In the genomic region with DNA sequence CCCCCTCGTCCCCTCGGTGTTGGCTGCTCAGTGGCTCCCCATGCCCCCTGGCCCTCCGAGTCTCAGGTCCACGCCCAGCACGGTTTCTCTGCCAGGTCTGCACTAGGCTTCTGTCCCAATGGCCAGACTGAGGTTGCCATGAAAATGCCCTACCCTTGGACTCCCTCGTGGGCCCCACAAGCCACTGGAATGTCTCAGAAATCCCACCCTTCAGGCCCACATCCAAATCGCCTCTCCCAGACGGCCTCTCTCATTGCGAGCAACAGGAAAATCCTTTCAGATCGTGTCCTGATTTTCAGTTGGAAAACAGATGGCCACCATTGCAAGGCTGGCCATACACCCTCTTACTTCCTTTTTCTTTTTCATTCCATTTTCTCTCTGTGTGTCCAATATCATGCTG, we compare ENCODE assay signal across 14 cellular contexts.
DNase-seq lines count a peak whose midpoint lies in the region; TF ChIP-seq lines count a peak whose summit lies in the region.
"Had no signal": no experiment of that assay in that cellular context is flagged by ENCODE, and none has a peak within 500 bp of the region (broad histone marks: within the 10 kb centered on the region; RNA-seq: fewer than 3 reads in every experiment).

No MANE protein-coding gene starts in this region.

- H3K79me2 ChIP-seq in parathyroid adenoma, result no peaks in the 10 kb centered on the region

- H2AFZ ChIP-seq in parathyroid adenoma, result peak overlapping the region; percentile 36

- peaks cover 75% of the 10 kb centered on the region for H3K4me1 ChIP-seq in A673 (ENCODE audit: insufficient read depth, low read length, poor library complexity, severe bottlenecking)
- H3K4me1 ChIP-seq in esophagus (ENCODE audit: control insufficient read depth in 2 of 2, insufficient read depth in 2 of 2, low read length in 1 of 2), result peaks cover 10 to 33% of the 10 kb centered on the region in 2 donors
- H3K4me1 ChIP-seq in parathyroid adenoma, result peaks cover 61% of the 10 kb centered on the region

- CTCF ChIA-PET in A673 (lab: Charles Lee), result no interaction called here

- DNase-seq in A673 (ENCODE audit: low spot score), result no peak
- peak; percentile 78 for DNase-seq in MG63
- DNase-seq in 8988T, result no peak
- DNase-seq in GM10266 (ENCODE audit: extremely low spot score), result no peak
- DNase-seq in kidney tubule cell (ENCODE audit: low spot score), result no peak
- DNase-seq in HCEC 1CT, result no peak
- DNase-seq: naive thymus-derived CD4-positive, alpha-beta T cell; NCI-H187; NCI-H82; stimulated activated CD4-positive, alpha-beta T cell treated with anti-CD3 and anti-CD28 coated beads, Interleukin-15, amount 100 ng/mL, for 24 hours; stimulated activated CD8-positive, alpha-beta memory T cell treated with anti-CD3 and anti-CD28 coated beads, Interleukin-4, amount 100 ng/mL, for 48 hours; WERI-Rb-1 had no signal

- H3K4me2 ChIP-seq in parathyroid adenoma (ENCODE audit: low read length), result no peak overlapping the region

- WGBS in esophagus, 2 donors, result 49 to 53% methylated on average over 10 of the region's 10 CpGs

- H3K36me3 ChIP-seq in A673 (ENCODE audit: insufficient read depth, low read length, poor library complexity, severe bottlenecking) (no peaks in the 10 kb centered on the region), MG63 (no peaks in the 10 kb centered on the region), esophagus (ENCODE audit: control insufficient read depth in 2 of 2, insufficient read depth in 2 of 2, low read length in 1 of 2) (no peaks in the 10 kb centered on the region), parathyroid adenoma (ENCODE audit: control insufficient read depth, insufficient read depth, low read length) (no peaks in the 10 kb centered on the region)
- H3K36me3 ChIP-seq: WERI-Rb-1 had no signal

- no peak for TF ChIP-seq CTCF in A673 (conservative IDR thresholded peaks at IDR 0.05; ENCODE audit: low read depth, low read length)
- TF ChIP-seq CTCF in parathyroid adenoma (IDR thresholded peaks at IDR 0.05), result no peak
- no peak for TF ChIP-seq CTCF in GM10266 (IDR thresholded peaks at IDR 0.05; ENCODE audit: control insufficient read depth, insufficient read depth, low read depth, missing control alignments)

- no peaks in the 10 kb centered on the region for H3K27me3 ChIP-seq in A673 (replicated peaks; ENCODE audit: insufficient read depth, low read depth, low read length, poor library complexity)
- no peaks in the 10 kb centered on the region for H3K27me3 ChIP-seq in MG63
- H3K27me3 ChIP-seq in esophagus (ENCODE audit: control insufficient read depth in 1 of 2, insufficient read depth in 2 of 2, low read length in 2 of 2), result no peaks in the 10 kb centered on the region
- H3K27me3 ChIP-seq in parathyroid adenoma (ENCODE audit: control insufficient read depth, insufficient read depth, low read length), result no peaks in the 10 kb centered on the region

- intact Hi-C loops in A673 (cut with micrococcal nuclease; ENCODE audit: unreplicated experiment), result no loop called here

- H3K4me3 ChIP-seq in A673 (ENCODE audit: low read depth, low read length, poor library complexity, severe bottlenecking), result no peak overlapping the region
- H3K4me3 ChIP-seq in MG63, result no peak overlapping the region
- H3K4me3 ChIP-seq in esophagus (ENCODE audit: low read depth in 1 of 2, low read length in 2 of 2), result no peak overlapping the region
- no peak overlapping the region for H3K4me3 ChIP-seq in parathyroid adenoma (ENCODE audit: low read depth, low read length)

- H3K9me3 ChIP-seq in A673 (ENCODE audit: low read depth, low read length, poor library complexity, severe bottlenecking) (no peaks in the 10 kb centered on the region), MG63 (no peaks in the 10 kb centered on the region), esophagus (ENCODE audit: control insufficient read depth in 2 of 2, insufficient read depth in 1 of 2, low read depth in 1 of 2, low read length in 1 of 2) (no peaks in the 10 kb centered on the region), parathyroid adenoma (ENCODE audit: control insufficient read depth, low read length) (no peaks in the 10 kb centered on the region)

- no peak overlapping the region for H3K9ac ChIP-seq in parathyroid adenoma

- POLR2A ChIA-PET in A673 (lab: Charles Lee; ENCODE audit: low non-redundant PET), result no interaction called here

- peak overlapping the region; percentile 69 for H3K27ac ChIP-seq in A673 (ENCODE audit: low read depth, low read length, poor library complexity, severe bottlenecking)
- H3K27ac ChIP-seq in esophagus (ENCODE audit: low read depth in 2 of 2, low read length in 1 of 2), result peak overlapping the region; percentile 65 to 86
- peak overlapping the region; percentile 47 for H3K27ac ChIP-seq in parathyroid adenoma
- H3K27ac ChIP-seq: WERI-Rb-1 had no signal

- BruUV-seq in A673 (replicated peaks; lab: Mats Ljungman, UMichigan), result no TSS peak
